24 cellular contexts compared by ENCODE assay signal in the genomic region with DNA sequence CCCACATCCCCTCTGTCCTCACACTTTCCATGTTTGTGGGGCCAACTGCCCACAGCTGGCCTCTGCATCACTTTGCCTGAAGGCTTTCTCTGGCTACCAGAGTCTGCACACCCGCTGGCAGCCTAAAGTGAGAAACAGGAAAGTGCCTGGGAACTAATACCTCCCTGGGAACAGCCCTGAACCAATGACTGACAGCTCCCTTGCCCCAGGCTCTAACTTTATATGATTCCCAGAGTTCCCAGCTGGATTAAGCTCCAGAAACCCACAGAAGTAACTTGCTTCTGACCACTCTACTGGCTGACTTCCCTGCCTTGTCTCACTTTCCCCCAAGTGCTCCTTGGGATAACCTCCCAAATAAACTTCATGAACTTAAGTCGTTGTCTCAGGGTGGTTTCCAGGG.
"Had no signal": no experiment of that assay in that cellular context is flagged by ENCODE, and none has a peak within 500 bp of the region (broad histone marks: within the 10 kb centered on the region; RNA-seq: fewer than 3 reads in every experiment).

No MANE protein-coding gene starts in this region.

- DNase-seq: dorsolateral prefrontal cortex; effector CD4-positive, alpha-beta T cell; foreskin fibroblast; heart left ventricle; left cardiac atrium; left lung; mesenchymal stem cell; midbrain; naive thymus-derived CD4-positive, alpha-beta T cell; stimulated activated CD4-positive, alpha-beta T cell treated with anti-CD3 and anti-CD28 coated beads, Interleukin-12 subunit alpha, Interleukin-12 subunit beta, amount 100 ng/mL, for 4 hours; stimulated activated CD4-positive, alpha-beta T cell treated with anti-CD3 and anti-CD28 coated beads, Interleukin-1b, Interleukin-23, amount 100 ng/mL, for 48 hours; stimulated activated CD4-positive, alpha-beta T cell treated with anti-CD3 and anti-CD28 coated beads, Interleukin-4, amount 100 ng/mL, for 1 hour; stimulated activated CD8-positive, alpha-beta memory T cell treated with anti-CD3 and anti-CD28 coated beads, Interleukin-4, amount 100 ng/mL, for 48 hours; stimulated activated naive CD4-positive, alpha-beta T cell; stimulated activated naive CD8-positive, alpha-beta T cell treated with anti-CD3 and anti-CD28 coated beads, Interleukin-15, amount 100 ng/mL, for 72 hours; thyroid gland; upper lobe of left lung had no signal

- H3K4me3 Mint-ChIP-seq: naive thymus-derived CD4-positive, alpha-beta T cell; nephron; neural progenitor cell; stimulated activated naive CD8-positive, alpha-beta T cell treated with anti-CD3 and anti-CD28 coated beads, Interleukin-15, amount 100 ng/mL, for 72 hours had no signal

- H3K4me1 Mint-ChIP-seq: naive thymus-derived CD4-positive, alpha-beta T cell; stimulated activated naive CD8-positive, alpha-beta T cell treated with anti-CD3 and anti-CD28 coated beads, Interleukin-15, amount 100 ng/mL, for 72 hours had no signal

- H3K9me3 Mint-ChIP-seq: neural progenitor cell; stimulated activated naive CD8-positive, alpha-beta T cell treated with anti-CD3 and anti-CD28 coated beads, Interleukin-15, amount 100 ng/mL, for 72 hours had no signal

- H3K36me3 Mint-ChIP-seq: naive thymus-derived CD4-positive, alpha-beta T cell; neural progenitor cell had no signal

- H3K4me1 ChIP-seq: prostate gland had no signal

- ATAC-seq: gastroesophageal sphincter; heart left ventricle; left cardiac atrium; left lung; naive thymus-derived CD4-positive, alpha-beta T cell; sciatic nerve; stimulated activated naive CD8-positive, alpha-beta T cell treated with anti-CD3 and anti-CD28 coated beads, Interleukin-15, amount 100 ng/mL, for 72 hours had no signal

- H3K27me3 ChIP-seq: gastroesophageal sphincter, heart left ventricle, left lung, neural progenitor cell, right atrium auricular region, thyroid gland, upper lobe of left lung had no signal

- H3K27ac Mint-ChIP-seq: naive thymus-derived CD4-positive, alpha-beta T cell; nephron; neural progenitor cell; stimulated activated naive CD8-positive, alpha-beta T cell treated with anti-CD3 and anti-CD28 coated beads, Interleukin-15, amount 100 ng/mL, for 72 hours had no signal

- H3K27ac ChIP-seq: dorsolateral prefrontal cortex, gastroesophageal sphincter, hepatocyte, left lung, neural progenitor cell, prostate gland, right atrium auricular region, thyroid gland, upper lobe of left lung had no signal
